In the genomic region with DNA sequence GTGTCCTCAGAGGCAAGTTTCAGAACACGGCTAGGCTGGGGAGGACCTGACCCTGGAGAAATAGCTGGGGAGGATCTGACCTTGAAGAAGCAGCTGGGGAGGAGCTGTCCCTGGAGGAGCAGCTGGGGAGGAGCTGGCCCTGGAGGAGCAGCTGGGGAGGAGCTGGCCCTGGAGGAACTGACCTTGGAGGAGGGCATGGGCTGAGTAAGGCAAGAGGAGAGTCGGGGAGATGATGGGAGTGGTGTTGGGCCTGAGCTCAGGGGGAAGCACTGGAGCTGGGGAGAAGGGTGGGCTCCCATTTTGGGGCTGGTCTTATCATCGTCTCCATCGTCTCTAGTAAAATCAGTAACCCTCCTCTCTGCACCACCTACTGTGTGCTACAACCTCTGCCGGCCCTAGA, we compare ENCODE assay signal across 26 cellular contexts.
"Had no signal": no experiment of that assay in that cellular context is flagged by ENCODE, and none has a peak within 500 bp of the region (broad histone marks: within the 10 kb centered on the region; RNA-seq: fewer than 3 reads in every experiment).

No MANE protein-coding gene starts in this region.

- H3K4me1 Mint-ChIP-seq: central memory CD8-positive, alpha-beta T cell; endodermal cell had no signal

- H3K4me3 ChIP-seq: coronary artery, dorsolateral prefrontal cortex had no signal

- H3K27me3 ChIP-seq: brain microvascular endothelial cell had no signal

- H3K27ac ChIP-seq: brain microvascular endothelial cell, coronary artery, dorsolateral prefrontal cortex, WERI-Rb-1 had no signal

- H3K4me3 Mint-ChIP-seq: activated B cell treated with CpG ODN at 0.5 μM for 24 hours; activated naive CD4-positive, alpha-beta T cell treated with anti-CD3 and anti-CD28 coated beads for 36 hours; activated naive CD8-positive, alpha-beta T cell; activated T-helper 1 cell treated with anti-CD3 and anti-CD28 coated beads, Interleukin-12 subunit alpha, Interleukin-12 subunit beta, Interleukin-2, Interleukin-4 antibody, amounts not matched to agents 30 ng/mL and 10 ng/mL and 1 ng/mL, durations not matched to agents 14 hours and 24 hours and 36 hours; central memory CD8-positive, alpha-beta T cell; dendritic cell treated with granulocyte-macrophage colony-stimulating factor and Interleukin-4, amounts not matched to agents 40 ng/mL and 50 ng/mL, for 4 days; endodermal cell; T-helper 17 cell; T-helper 2 cell treated with Interferon-gamma antibody and Interleukin-4, amounts not matched to agents 5 μg/mL and 100 μg/mL, for 36 hours had no signal

- ATAC-seq: activated CD4-positive, CD25-positive, alpha-beta regulatory T cell treated with anti-CD3 and anti-CD28 coated beads, Interleukin-2, amount 50 U/mL, for 24 hours; esophagus mucosa; T-helper 17 cell had no signal

- H3K36me3 ChIP-seq: brain microvascular endothelial cell, WERI-Rb-1 had no signal

- H3K27ac Mint-ChIP-seq: activated B cell treated with CpG ODN at 0.5 μM for 24 hours; activated naive CD4-positive, alpha-beta T cell treated with anti-CD3 and anti-CD28 coated beads for 36 hours; activated naive CD8-positive, alpha-beta T cell; activated T-helper 1 cell treated with anti-CD3 and anti-CD28 coated beads, Interleukin-12 subunit alpha, Interleukin-12 subunit beta, Interleukin-2, Interleukin-4 antibody, amounts not matched to agents 30 ng/mL and 10 ng/mL and 1 ng/mL, durations not matched to agents 14 hours and 24 hours and 36 hours; activated T-helper 2 cell treated with anti-CD3 and anti-CD28 coated beads, Interferon-gamma antibody, Interleukin-2, Interleukin-4, amounts not matched to agents 10 μg/mL and 5 μg/mL and 100 μg/mL, durations not matched to agents 14 hours and 24 hours and 36 hours; dendritic cell treated with granulocyte-macrophage colony-stimulating factor and Interleukin-4, amounts not matched to agents 40 ng/mL and 50 ng/mL, for 4 days; endodermal cell; T-helper 17 cell; T-helper 2 cell treated with Interferon-gamma antibody and Interleukin-4, amounts not matched to agents 5 μg/mL and 100 μg/mL, for 36 hours had no signal

- H3K36me3 Mint-ChIP-seq: activated naive CD8-positive, alpha-beta T cell had no signal

- DNase-seq: activated B cell treated with CpG ODN at 0.5 μM for 24 hours; activated CD4-positive, alpha-beta T cell treated with anti-CD3 and anti-CD28 coated beads, Interleukin-2, amount 50 U/mL, for 1 hour; activated CD4-positive, alpha-beta T cell treated with anti-CD3 and anti-CD28 coated beads, Interleukin-2, amount 50 U/mL, for 48 hours; activated effector memory CD4-positive, alpha-beta T cell treated with anti-CD3 and anti-CD28 coated beads, Interleukin-2, amount 50 U/mL, for 16 hours; activated T-cell treated with anti-CD3 and anti-CD28 coated beads, Interleukin-2, amount 50 U/mL, for 1 hour; amniotic stem cell; anterior cingulate cortex; brain microvascular endothelial cell; effector memory CD4-positive, alpha-beta T cell; foreskin melanocyte; T-helper 1 cell; T-helper 17 cell; T1000; WERI-Rb-1 had no signal

- H3K27me3 Mint-ChIP-seq: activated B cell treated with CpG ODN at 0.5 μM for 24 hours had no signal
